8 cellular contexts compared by ENCODE assay signal in genomic region chr3:49855662-49856061, GRCh38. TPM values are rescaled to one million over a fixed set of nuclear protein-coding genes. Genes with fewer than 3 reads are reported as not detected.
DNase-seq lines count a peak whose midpoint lies in the region; ATAC-seq, FAIRE-seq and TF ChIP-seq lines count a peak whose summit lies in the region.

No MANE protein-coding gene starts in this region.

- H3K27me3 ChIP-seq in BE2C (no peaks in the 10 kb centered on the region), bronchial epithelial cell (ENCODE audit: control insufficient read depth, insufficient read depth, low read length) (no peaks in the 10 kb centered on the region)

- ATAC-seq in natural killer cell treated with Interleukin-12 subunit alpha and Interleukin-12 subunit beta and Interleukin-15 and Interleukin-18, amount 100 ng/mL, for 72 hours = no peak
- no peak for ATAC-seq in GM18511 (IDR thresholded peaks at IDR 0.05; ENCODE audit: unreplicated experiment)

- peak overlapping the region in 3 of 4 donors; percentile 60 to 96 (median 88) for H3K4me3 Mint-ChIP-seq in IgD-negative memory B cell
- H3K4me3 Mint-ChIP-seq in natural killer cell treated with Interleukin-12 subunit alpha and Interleukin-12 subunit beta and Interleukin-15 and Interleukin-18, amount 100 ng/mL, for 72 hours = peak overlapping the region; percentile 92

- H3K9me3 ChIP-seq in BE2C = no peaks in the 10 kb centered on the region

- H3K27me3 Mint-ChIP-seq in IgD-negative memory B cell = no peaks in the 10 kb centered on the region
- H3K27me3 Mint-ChIP-seq in natural killer cell treated with Interleukin-12 subunit alpha and Interleukin-12 subunit beta and Interleukin-15 and Interleukin-18, amount 100 ng/mL, for 72 hours = no peaks in the 10 kb centered on the region

- H3K36me3 ChIP-seq in BE2C (peaks cover 12% of the 10 kb centered on the region), bronchial epithelial cell (ENCODE audit: control insufficient read depth, insufficient read depth, low read length) (no peaks in the 10 kb centered on the region)

- TF ChIP-seq CTCF in BE2C (IDR thresholded peaks at IDR 0.05; ENCODE audit: low read depth, low read length) (no peak), bronchial epithelial cell (IDR thresholded peaks at IDR 0.05; ENCODE audit: insufficient read depth, low read length, severe bottlenecking) (no peak)

- H3K9me3 Mint-ChIP-seq in IgD-negative memory B cell = no peaks in the 10 kb centered on the region
- H3K9me3 Mint-ChIP-seq in natural killer cell treated with Interleukin-12 subunit alpha and Interleukin-12 subunit beta and Interleukin-15 and Interleukin-18, amount 100 ng/mL, for 72 hours = no peaks in the 10 kb centered on the region

- H3K27ac Mint-ChIP-seq in IgD-negative memory B cell = peak overlapping the region in 1 of 3 donors; percentile 82
- peak overlapping the region; percentile 86 to 93 for H3K27ac Mint-ChIP-seq in natural killer cell treated with Interleukin-12 subunit alpha and Interleukin-12 subunit beta and Interleukin-15 and Interleukin-18, amount 100 ng/mL, for 72 hours

- no peaks in the 10 kb centered on the region for H3K36me3 Mint-ChIP-seq in IgD-negative memory B cell
- no peaks in the 10 kb centered on the region for H3K36me3 Mint-ChIP-seq in natural killer cell treated with Interleukin-12 subunit alpha and Interleukin-12 subunit beta and Interleukin-15 and Interleukin-18, amount 100 ng/mL, for 72 hours

- DNase-seq in BE2C (no peak), bronchial epithelial cell (ENCODE audit: low read depth) (no peak), GM19239 (ENCODE audit: insufficient read length, low spot score) (no peak), AG08396 (ENCODE audit: low spot score) (no peak), putamen (ENCODE audit: low spot score) (no peak)
- DNase-seq in natural killer cell treated with Interleukin-12 subunit alpha and Interleukin-12 subunit beta and Interleukin-15 and Interleukin-18, amount 100 ng/mL, for 72 hours (ENCODE audit: low spot score) = peak; percentile 38

- peaks cover 5 to 8% (median 6%) of the 10 kb centered on the region in 3 donors for H3K4me1 Mint-ChIP-seq in IgD-negative memory B cell
- peaks cover 6 to 13% of the 10 kb centered on the region in 2 donors for H3K4me1 Mint-ChIP-seq in natural killer cell treated with Interleukin-12 subunit alpha and Interleukin-12 subunit beta and Interleukin-15 and Interleukin-18, amount 100 ng/mL, for 72 hours (ENCODE audit: low read depth in 2 of 2)

- H3K4me3 ChIP-seq in BE2C (ENCODE audit: low read depth, low read length) (peak overlapping the region; percentile 77), bronchial epithelial cell (ENCODE audit: low read depth, low read length) (peak overlapping the region; percentile 61)

- FAIRE-seq in bronchial epithelial cell (lab: Jason Lieb, UNC) (no peak), GM19239 (lab: Jason Lieb, UNC) (no peak)

- no peaks in the 10 kb centered on the region for H3K4me1 ChIP-seq in BE2C

RNA-seq across cellular contexts. Expression of gene TRAIP, which starts 0.7 kb away (rescaled TPM):
- polyA plus RNA-seq in BE2C (2012; ENCODE audit: insufficient read depth, insufficient read length, low read depth) = 7.8 TPM
- 5.4 TPM for polyA plus RNA-seq in IgD-negative memory B cell
- total RNA-seq in bronchial epithelial cell = 0.79 and 1.2 TPM in 2 replicates
- 10 to 100 TPM; 14.0 to 44.0 TPM for total RNA-seq in natural killer cell treated with Interleukin-12 subunit alpha and Interleukin-12 subunit beta and Interleukin-15 and Interleukin-18, amount 100 ng/mL, for 72 hours

RNA-seq across cellular contexts. Expression of gene CAMKV, which starts 14.0 kb away (rescaled TPM):
- 42.9 TPM for polyA plus RNA-seq in BE2C (2012; ENCODE audit: insufficient read depth, insufficient read length, low read depth)
- polyA plus RNA-seq in IgD-negative memory B cell = not detected
- 0.13 and 0.26 TPM in 2 replicates for total RNA-seq in bronchial epithelial cell
- not detected for total RNA-seq in natural killer cell treated with Interleukin-12 subunit alpha and Interleukin-12 subunit beta and Interleukin-15 and Interleukin-18, amount 100 ng/mL, for 72 hours

RNA-seq across cellular contexts. Expression of gene UBA7, which starts 41.9 kb away (rescaled TPM):
- polyA plus RNA-seq in BE2C (2012; ENCODE audit: insufficient read depth, insufficient read length, low read depth) = 8.1 TPM
- polyA plus RNA-seq in IgD-negative memory B cell = 61.5 TPM
- 0.53 and 0.64 TPM in 2 replicates for total RNA-seq in bronchial epithelial cell
- total RNA-seq in natural killer cell treated with Interleukin-12 subunit alpha and Interleukin-12 subunit beta and Interleukin-15 and Interleukin-18, amount 100 ng/mL, for 72 hours = 100 to 1,000 TPM in 1 of 2 donors, 10 to 100 TPM in 1; 89.5 to 105 TPM

RNA-seq across cellular contexts. Expression of gene MST1R, which starts 48.0 kb away (rescaled TPM):
- 0.83 TPM for polyA plus RNA-seq in BE2C (2012; ENCODE audit: insufficient read depth, insufficient read length, low read depth)
- polyA plus RNA-seq in IgD-negative memory B cell = 1.2 TPM
- total RNA-seq in bronchial epithelial cell = 20.4 and 33.7 TPM in 2 replicates
- total RNA-seq in natural killer cell treated with Interleukin-12 subunit alpha and Interleukin-12 subunit beta and Interleukin-15 and Interleukin-18, amount 100 ng/mL, for 72 hours = 1 to 10 TPM in 1 of 2 donors, under 1 TPM in 1; 0.50 to 2.6 TPM

RNA-seq across cellular contexts. Expression of gene INKA1, which starts 52.6 kb away (rescaled TPM):
- 75.9 TPM for polyA plus RNA-seq in BE2C (2012; ENCODE audit: insufficient read depth, insufficient read length, low read depth)
- 35.5 TPM for polyA plus RNA-seq in IgD-negative memory B cell
- 19.5 and 21.6 TPM in 2 replicates for total RNA-seq in bronchial epithelial cell
- total RNA-seq in natural killer cell treated with Interleukin-12 subunit alpha and Interleukin-12 subunit beta and Interleukin-15 and Interleukin-18, amount 100 ng/mL, for 72 hours = under 1 TPM in 1 of 2 donors, not detected in 1; 0.64 TPM

Comparison
In these comparisons a context has a peak if more than half of its experiments do, and no peak if none do; other contexts are left out.
1. RNA of gene UBA7, which starts 41.9 kb away (total RNA-seq): 89.5 to 105 TPM in natural killer cell treated with Interleukin-12 subunit alpha and Interleukin-12 subunit beta and Interleukin-15 and Interleukin-18, amount 100 ng/mL, for 72 hours; 0.53 to 0.64 TPM in bronchial epithelial cell; every median in the first group is over 10 times any median in the second.